Comparison of ENCODE assay signal across 12 cellular contexts in genomic region chr20:44477151-44477550, GRCh38. TPM values are rescaled to one million over a fixed set of nuclear protein-coding genes. Genes with fewer than 3 reads are reported as not detected.
DNase-seq lines count a peak whose midpoint lies in the region; ATAC-seq and TF ChIP-seq lines count a peak whose summit lies in the region.
"Had no signal": no experiment of that assay in that cellular context is flagged by ENCODE, and none has a peak within 500 bp of the region (broad histone marks: within the 10 kb centered on the region; RNA-seq: fewer than 3 reads in every experiment).

No MANE protein-coding gene starts in this region.

- peak overlapping the region; percentile 92 for H3K4me3 Mint-ChIP-seq in activated naive CD4-positive, alpha-beta T cell treated with anti-CD3 and anti-CD28 coated beads, Interleukin-2, amount 10 ng/mL, durations not matched to agents 7 days and 5 days
- peak overlapping the region; percentile 94 for H3K4me3 Mint-ChIP-seq in activated CD8-positive, alpha-beta T cell treated with anti-CD3 and anti-CD28 coated beads, Interleukin-2, amount 10 ng/mL, durations not matched to agents 7 days and 5 days
- peak overlapping the region; percentile 94 for H3K4me3 Mint-ChIP-seq in type B pancreatic cell

- H3K36me3 Mint-ChIP-seq in activated naive CD4-positive, alpha-beta T cell treated with anti-CD3 and anti-CD28 coated beads, Interleukin-2, amount 10 ng/mL, durations not matched to agents 7 days and 5 days = peaks cover 18% of the 10 kb centered on the region
- peaks cover 15% of the 10 kb centered on the region for H3K36me3 Mint-ChIP-seq in activated CD8-positive, alpha-beta T cell treated with anti-CD3 and anti-CD28 coated beads, Interleukin-2, amount 10 ng/mL, durations not matched to agents 7 days and 5 days (ENCODE audit: low read depth)
- no peaks in the 10 kb centered on the region for H3K36me3 Mint-ChIP-seq in type B pancreatic cell

- no peak for TF ChIP-seq CTCF in type B pancreatic cell (conservative IDR thresholded peaks at IDR 0.05)

- H3K27ac Mint-ChIP-seq in activated naive CD4-positive, alpha-beta T cell treated with anti-CD3 and anti-CD28 coated beads, Interleukin-2, amount 10 ng/mL, durations not matched to agents 7 days and 5 days = no peak overlapping the region
- peak overlapping the region; percentile 53 for H3K27ac Mint-ChIP-seq in activated CD8-positive, alpha-beta T cell treated with anti-CD3 and anti-CD28 coated beads, Interleukin-2, amount 10 ng/mL, durations not matched to agents 7 days and 5 days
- peak overlapping the region; percentile 8 for H3K27ac Mint-ChIP-seq in type B pancreatic cell

- peaks cover 27% of the 10 kb centered on the region for H3K4me1 Mint-ChIP-seq in activated naive CD4-positive, alpha-beta T cell treated with anti-CD3 and anti-CD28 coated beads, Interleukin-2, amount 10 ng/mL, durations not matched to agents 7 days and 5 days
- H3K4me1 Mint-ChIP-seq in activated CD8-positive, alpha-beta T cell treated with anti-CD3 and anti-CD28 coated beads, Interleukin-2, amount 10 ng/mL, durations not matched to agents 7 days and 5 days (ENCODE audit: low read depth) = peaks cover 20% of the 10 kb centered on the region
- peaks cover 13% of the 10 kb centered on the region for H3K4me1 Mint-ChIP-seq in type B pancreatic cell (ENCODE audit: unreplicated experiment)

- H3K9me3 Mint-ChIP-seq in activated naive CD4-positive, alpha-beta T cell treated with anti-CD3 and anti-CD28 coated beads, Interleukin-2, amount 10 ng/mL, durations not matched to agents 7 days and 5 days = no peaks in the 10 kb centered on the region
- no peaks in the 10 kb centered on the region for H3K9me3 Mint-ChIP-seq in activated CD8-positive, alpha-beta T cell treated with anti-CD3 and anti-CD28 coated beads, Interleukin-2, amount 10 ng/mL, durations not matched to agents 7 days and 5 days (ENCODE audit: insufficient read depth)
- no peaks in the 10 kb centered on the region for H3K9me3 Mint-ChIP-seq in type B pancreatic cell

- CTCF ChIA-PET in activated naive CD4-positive, alpha-beta T cell treated with anti-CD3 and anti-CD28 coated beads, Interleukin-2, amount 10 ng/mL, durations not matched to agents 7 days and 5 days (lab: Charles Lee) = no interaction called here
- CTCF ChIA-PET in activated CD8-positive, alpha-beta T cell treated with anti-CD3 and anti-CD28 coated beads, Interleukin-2, amount 10 ng/mL, durations not matched to agents 7 days and 5 days (lab: Charles Lee) = interaction anchor here (0.7 to 1.0 kb wide), 2 partner anchors 133 to 206 kb away, joined by 3 read pairs; no protein-coding TSS in a partner anchor

- no peak for ATAC-seq in activated CD8-positive, alpha-beta T cell treated with anti-CD3 and anti-CD28 coated beads, Interleukin-2, amount 10 ng/mL, durations not matched to agents 7 days and 5 days
- no peak for ATAC-seq in HG03175 (IDR thresholded peaks at IDR 0.05; ENCODE audit: unreplicated experiment)
- ATAC-seq: left lobe of liver, Panc1 had no signal

- peaks cover 11% of the 10 kb centered on the region for H3K27me3 Mint-ChIP-seq in activated naive CD4-positive, alpha-beta T cell treated with anti-CD3 and anti-CD28 coated beads, Interleukin-2, amount 10 ng/mL, durations not matched to agents 7 days and 5 days
- peaks cover 2% of the 10 kb centered on the region for H3K27me3 Mint-ChIP-seq in activated CD8-positive, alpha-beta T cell treated with anti-CD3 and anti-CD28 coated beads, Interleukin-2, amount 10 ng/mL, durations not matched to agents 7 days and 5 days (ENCODE audit: low read depth)
- no peaks in the 10 kb centered on the region for H3K27me3 Mint-ChIP-seq in type B pancreatic cell

- POLR2A ChIA-PET in activated CD8-positive, alpha-beta T cell treated with anti-CD3 and anti-CD28 coated beads, Interleukin-2, amount 10 ng/mL, durations not matched to agents 7 days and 5 days (lab: Charles Lee) = no interaction called here

- no peak for DNase-seq in activated naive CD4-positive, alpha-beta T cell treated with anti-CD3 and anti-CD28 coated beads, Interleukin-2, amount 10 ng/mL, durations not matched to agents 7 days and 5 days
- no peak for DNase-seq in activated naive CD4-positive, alpha-beta T cell treated with Interleukin-2 at 50 U/mL for 16 hours
- DNase-seq in activated CD8-positive, alpha-beta T cell treated with anti-CD3 and anti-CD28 coated beads, Interleukin-2, amount 10 ng/mL, durations not matched to agents 7 days and 5 days = no peak
- DNase-seq in kidney tubule cell (ENCODE audit: low spot score) = peak; percentile 66
- DNase-seq in type B pancreatic cell (ENCODE audit: extremely low spot score, unreplicated experiment) = no peak
- no peak for DNase-seq in NCI-H187 (lab: John Stamatoyannopoulos, UW)
- no peak for DNase-seq in iPS-NIHi7 (ENCODE audit: extremely low spot score)
- DNase-seq: NCI-H1930, retina had no signal

RNA-seq across cellular contexts. Expression of gene TTPAL, which starts 1.5 kb away (rescaled TPM):
- total RNA-seq in activated CD8-positive, alpha-beta T cell treated with anti-CD3 and anti-CD28 coated beads, Interleukin-2, amount 10 ng/mL, durations not matched to agents 7 days and 5 days = 10 to 100 TPM; 18.0 to 18.4 TPM
- total RNA-seq in type B pancreatic cell (ENCODE audit: low replicate concordance) = 20.8 and 21.5 TPM in 2 replicates

RNA-seq across cellular contexts. Expression of gene SERINC3, which starts 44.7 kb away (rescaled TPM):
- total RNA-seq in activated CD8-positive, alpha-beta T cell treated with anti-CD3 and anti-CD28 coated beads, Interleukin-2, amount 10 ng/mL, durations not matched to agents 7 days and 5 days = 10 to 100 TPM; 56.3 to 57.8 TPM
- total RNA-seq in type B pancreatic cell (ENCODE audit: low replicate concordance) = 47.1 and 65.6 TPM in 2 replicates
